26 cellular contexts compared by ENCODE assay signal in genomic region chr2:240726876-240727275, GRCh38. TPM values are rescaled to one million over a fixed set of nuclear protein-coding genes. Genes with fewer than 3 reads are reported as not detected.
"Had no signal": no experiment of that assay in that cellular context is flagged by ENCODE, and none has a peak within 500 bp of the region (broad histone marks: within the 10 kb centered on the region; RNA-seq: fewer than 3 reads in every experiment).

No MANE protein-coding gene starts in this region.

- ATAC-seq: Panc1, PC-3, Right ventricle myocardium inferior, SK-N-SH treated with all-trans-retinoic acid at 6 μM for 48 hours had no signal

- DNase-seq: KBM-7, NCI-H1092, NCI-H1105 treated with DMSO at 0.1 percent for 48 hours, NCI-H1417 treated with DMSO at 0.1 percent for 48 hours, NCI-H146, NCI-H1694 treated with DMSO at 0.1 percent for 48 hours, NCI-H1930, NCI-H2081, NCI-H2171, NCI-H226, NCI-H446, NCI-H510A, NCI-H524 treated with DMSO at 0.1 percent for 48 hours, NCI-H69, NCI-H774, PC-3, SHP77 treated with DMSO at 0.1 percent for 48 hours, SJCRH30 had no signal

- H3K36me3 ChIP-seq: SJCRH30 had no signal

- H3K27me3 ChIP-seq: SJCRH30 had no signal

- H3K4me3 ChIP-seq: SJCRH30 had no signal

- H3K9me3 ChIP-seq: SJCRH30 had no signal

RNA-seq across cellular contexts. Expression of gene AQP12A, which starts 35.2 kb away (rescaled TPM):
- total RNA-seq: HT-29, LHCN-M2, MCF 10A, OCI-LY7, PC-3, Right ventricle myocardium inferior, RPMI7951, SJCRH30 had no signal

RNA-seq across cellular contexts. Expression of gene AQP12B, which starts 44.2 kb away (rescaled TPM):
- total RNA-seq: HT-29, LHCN-M2, MCF 10A, OCI-LY7, PC-3, Right ventricle myocardium inferior, RPMI7951, SJCRH30 had no signal
